8 cellular contexts compared by ENCODE assay signal in genomic region chr1:51989582-51990477, GRCh38.
DNase-seq lines count a peak whose midpoint lies in the region; TF ChIP-seq lines count a peak whose summit lies in the region.

No MANE protein-coding gene starts in this region.

- H3K4me3 ChIP-seq in Loucy (ENCODE audit: low read length, poor library complexity, severe bottlenecking), result peak overlapping the region; percentile 76

- H3K4me1 ChIP-seq in Loucy (ENCODE audit: insufficient read depth, low read length, poor library complexity, severe bottlenecking), result no peaks in the 10 kb centered on the region

- TF ChIP-seq POLR2A in erythroblast (IDR thresholded peaks at IDR 0.05; ENCODE audit: low read length), result no peak

- peaks cover 12% of the 10 kb centered on the region for H3K4me1 Mint-ChIP-seq in nephron progenitor cell

- no peaks in the 10 kb centered on the region for H3F3A ChIP-seq in Loucy (ENCODE audit: low read depth)

- peak overlapping the region; percentile 44 for H3K9ac ChIP-seq in Loucy (ENCODE audit: low read depth, low read length, poor library complexity, severe bottlenecking)

- H3K27ac ChIP-seq in C4-2B, result peak overlapping the region; percentile 75

- no peaks in the 10 kb centered on the region for H4K20me1 ChIP-seq in Loucy (ENCODE audit: insufficient read depth, low read length, poor library complexity, severe bottlenecking)

- H3K4me3 Mint-ChIP-seq in nephron progenitor cell, result peak overlapping the region; percentile 88

- DNase-seq in effector CD4-positive, alpha-beta T cell, result peak; percentile 3
- peak; percentile 37 for DNase-seq in nephron progenitor cell
- no peak for DNase-seq in inferior parietal cortex (ENCODE audit: extremely low spot score)
- no peak for DNase-seq in HuH-7.5 (ENCODE audit: low spot score)
- no peak for DNase-seq in erythroblast (lab: John Stamatoyannopoulos, UW)
- no peak for DNase-seq in NCI-H1436 treated with DMSO at 0.1 percent for 48 hours (lab: John Stamatoyannopoulos, UW)

- no peaks in the 10 kb centered on the region for H3K79me2 ChIP-seq in Loucy (ENCODE audit: insufficient read depth, low read length)

- peak overlapping the region; percentile 81 for H2AFZ ChIP-seq in Loucy (ENCODE audit: low read length)

- H3K9me2 ChIP-seq in Loucy (replicated peaks; ENCODE audit: low read depth, low read length), result no peaks in the 10 kb centered on the region

- no peak overlapping the region for H3K27ac Mint-ChIP-seq in nephron progenitor cell

- no peaks in the 10 kb centered on the region for H3K36me3 Mint-ChIP-seq in nephron progenitor cell (ENCODE audit: low read depth)

- H3K27me3 Mint-ChIP-seq in nephron progenitor cell (ENCODE audit: low read depth, poor library complexity), result peaks cover 57% of the 10 kb centered on the region

- H3K4me2 ChIP-seq in Loucy (ENCODE audit: low read depth, low read length, poor library complexity, severe bottlenecking), result peak overlapping the region; percentile 57

- no peak for TF ChIP-seq CTCF in C4-2B (conservative IDR thresholded peaks at IDR 0.05)
- no peak for TF ChIP-seq CTCF in Loucy (conservative IDR thresholded peaks at IDR 0.05; ENCODE audit: low read length)
- no peak for TF ChIP-seq CTCF in nephron progenitor cell (IDR thresholded peaks at IDR 0.05)

- H3K9me3 ChIP-seq in Loucy (ENCODE audit: insufficient read depth, low read depth, low read length), result no peaks in the 10 kb centered on the region

- H3K9me3 Mint-ChIP-seq in nephron progenitor cell, result no peaks in the 10 kb centered on the region

- H3K27me3 ChIP-seq in Loucy (ENCODE audit: insufficient read depth, low read length, poor library complexity, severe bottlenecking), result peaks cover 9% of the 10 kb centered on the region

- H3K36me3 ChIP-seq in Loucy (ENCODE audit: insufficient read depth, low read length), result no peaks in the 10 kb centered on the region

Comparison
In these comparisons a context has a peak if more than half of its experiments do, and no peak if none do; other contexts are left out.
1. DNase-seq: peak in effector CD4-positive, alpha-beta T cell (single experiment) and nephron progenitor cell (single experiment); none in inferior parietal cortex (single experiment), HuH-7.5 (single experiment), erythroblast (0 of 2) and NCI-H1436 treated with DMSO at 0.1 percent for 48 hours (single experiment).